In genomic region chr15:57165992-57166391, GRCh38 we compare ENCODE assay signal across 15 cellular contexts.
DNase-seq lines count a peak whose midpoint lies in the region; ATAC-seq and TF ChIP-seq lines count a peak whose summit lies in the region.
"Had no signal": no experiment of that assay in that cellular context is flagged by ENCODE, and none has a peak within 500 bp of the region (broad histone marks: within the 10 kb centered on the region; RNA-seq: fewer than 3 reads in every experiment).

No MANE protein-coding gene starts in this region.

- H3K4ac ChIP-seq in H9 (ENCODE audit: low read depth, low read length) = no peak overlapping the region

- no peak overlapping the region for H2AK5ac ChIP-seq in H9 (ENCODE audit: insufficient read length, low read length)

- no peak for TF ChIP-seq CTCF in CD14-positive monocyte (IDR thresholded peaks at IDR 0.05)
- no peak for TF ChIP-seq CTCF in fibroblast of pulmonary artery (IDR thresholded peaks at IDR 0.05; ENCODE audit: low read length, missing control alignments)
- TF ChIP-seq CTCF in progenitor cell of endocrine pancreas (IDR thresholded peaks at IDR 0.05; ENCODE audit: unreplicated experiment) = no peak
- TF ChIP-seq CTCF in BE2C (IDR thresholded peaks at IDR 0.05; ENCODE audit: low read depth, low read length) = no peak
- no peak for TF ChIP-seq CTCF in H9 (conservative IDR thresholded peaks at IDR 0.05)

- no peaks in the 10 kb centered on the region for H3K36me3 ChIP-seq in BE2C

- no peak overlapping the region for H2BK5ac ChIP-seq in H9 (ENCODE audit: insufficient read length, low read length)

- H2BK120ac ChIP-seq in H9 (ENCODE audit: low read depth, low read length, poor library complexity, severe bottlenecking) = no peak overlapping the region

- no peaks in the 10 kb centered on the region for H3K79me1 ChIP-seq in H9 (ENCODE audit: insufficient read depth, low read depth, low read length, poor library complexity, severe bottlenecking)

- intact Hi-C loops in CD14-positive monocyte (cut with micrococcal nuclease) = no loop called here

- H4K5ac ChIP-seq in H9 (ENCODE audit: insufficient read length, low read depth, low read length) = no peak overlapping the region

- no peak overlapping the region for H3K4me2 ChIP-seq in H9 (ENCODE audit: insufficient read depth, insufficient read length, low read length)

- no peak overlapping the region for H2AFZ ChIP-seq in H9 (ENCODE audit: low read length)

- DNase-seq in CD14-positive monocyte (ENCODE audit: low spot score) (peak; percentile 45), fibroblast of pulmonary artery (ENCODE audit: low read depth) (peak; percentile 71), GM03348 (ENCODE audit: low spot score) (no peak), progenitor cell of endocrine pancreas (ENCODE audit: low spot score, unreplicated experiment) (no peak), BE2C (no peak), H9 (no peak)
- DNase-seq: amniotic stem cell; DMS79 treated with DMSO at 0.1 percent for 48 hours; Karpas-422; NCI-H2081; NK-92 treated with Interleukin-12 subunit alpha and Interleukin-12 subunit beta, amount 100 ng/mL, for 24 hours; stimulated activated CD4-positive, alpha-beta T cell treated with anti-CD3 and anti-CD28 coated beads, Interleukin-4, amount 100 ng/mL, for 1 hour; stimulated activated naive B cell treated with anti-CD40 and anti-IgM and Interleukin-4, amounts not matched to agents 10 μg/mL and 1 μg/mL and 100 μg/mL, for 72 hours had no signal

- no peaks in the 10 kb centered on the region for H4K20me1 ChIP-seq in H9 (ENCODE audit: control insufficient read depth, insufficient read depth, insufficient read length)

- no peak overlapping the region for H3T11ph ChIP-seq in H9 (ENCODE audit: low read length)

- H2BK20ac ChIP-seq in H9 (ENCODE audit: low read depth, low read length, poor library complexity, severe bottlenecking) = no peak overlapping the region

- no peak overlapping the region for H3K14ac ChIP-seq in H9 (ENCODE audit: insufficient read depth, low read length)

- H3K4me1 Mint-ChIP-seq in CD14-positive monocyte = peaks cover 20% of the 10 kb centered on the region
- peaks cover 7% of the 10 kb centered on the region for H3K4me1 Mint-ChIP-seq in progenitor cell of endocrine pancreas (ENCODE audit: low read depth)
- peaks cover 8 to 9% of the 10 kb centered on the region in 2 experiments for H3K4me1 Mint-ChIP-seq in H9

- H3K4me3 Mint-ChIP-seq in CD14-positive monocyte (no peak overlapping the region), progenitor cell of endocrine pancreas (ENCODE audit: low read depth) (no peak overlapping the region), H9 (no peak overlapping the region)
- H3K4me3 Mint-ChIP-seq: stimulated activated naive B cell treated with anti-CD40 and anti-IgM and Interleukin-4, amounts not matched to agents 10 μg/mL and 1 μg/mL and 100 μg/mL, for 72 hours had no signal

- H3K79me2 ChIP-seq in H9 (ENCODE audit: insufficient read depth, low read length) = no peaks in the 10 kb centered on the region

- H3K4me3 ChIP-seq in fibroblast of pulmonary artery (replicated peaks; ENCODE audit: low read depth, low read length) (no peak overlapping the region), BE2C (ENCODE audit: low read depth, low read length) (no peak overlapping the region)

- H3K36me3 Mint-ChIP-seq in CD14-positive monocyte (peaks cover 24 to 28% of the 10 kb centered on the region in 2 donors), progenitor cell of endocrine pancreas (ENCODE audit: insufficient read depth) (peaks cover 13% of the 10 kb centered on the region), H9 (ENCODE audit: insufficient read depth in 1 of 3, low read depth in 3 of 3) (peaks cover 3 to 9% (median 4%) of the 10 kb centered on the region in 3 experiments; a peak in 4 of 7 replicates)

- no peak overlapping the region for H2BK12ac ChIP-seq in H9 (ENCODE audit: insufficient read length, low read depth, low read length)

- H3K9me3 Mint-ChIP-seq in CD14-positive monocyte = peaks cover 4 to 15% (median 13%) of the 10 kb centered on the region in 7 donors
- no peaks in the 10 kb centered on the region for H3K9me3 Mint-ChIP-seq in progenitor cell of endocrine pancreas (ENCODE audit: low read depth)
- H3K9me3 Mint-ChIP-seq in H9 = no peaks in the 10 kb centered on the region

- ATAC-seq in GM19463 (IDR thresholded peaks at IDR 0.05; ENCODE audit: unreplicated experiment) (peak; percentile 65), SK-N-SH treated with all-trans-retinoic acid at 6 μM for 48 hours (peak; percentile 56; the same call in 2 of the 3 replicates)
- ATAC-seq: stimulated activated naive B cell treated with anti-CD40 and anti-IgM and Interleukin-4, amounts not matched to agents 10 μg/mL and 1 μg/mL and 100 μg/mL, for 72 hours had no signal

- H3K4me1 ChIP-seq in BE2C (no peaks in the 10 kb centered on the region), H9 (ENCODE audit: insufficient read depth, low read length) (no peaks in the 10 kb centered on the region)

- no peak overlapping the region for H3K27ac ChIP-seq in H9 (ENCODE audit: insufficient read length, low read depth, low read length)

- H3K27ac Mint-ChIP-seq in CD14-positive monocyte (peak overlapping the region in 3 of 7 donors; percentile 11 to 46 (median 33)), progenitor cell of endocrine pancreas (no peak overlapping the region), H9 (no peak overlapping the region)
- H3K27ac Mint-ChIP-seq: stimulated activated naive B cell treated with anti-CD40 and anti-IgM and Interleukin-4, amounts not matched to agents 10 μg/mL and 1 μg/mL and 100 μg/mL, for 72 hours had no signal

- no peak overlapping the region for H4K91ac ChIP-seq in H9 (ENCODE audit: insufficient read length, low read depth, low read length)

- H2BK15ac ChIP-seq in H9 (ENCODE audit: low read depth, low read length) = no peak overlapping the region

- H3K9ac ChIP-seq in H9 (ENCODE audit: extremely low read depth, insufficient read length, low read length) = no peak overlapping the region

- H3K18ac ChIP-seq in H9 (ENCODE audit: insufficient read length, low read depth, low read length) = no peak overlapping the region

- no peaks in the 10 kb centered on the region for H3K23me2 ChIP-seq in H9 (ENCODE audit: insufficient read length, low read depth, low read length, poor library complexity, severe bottlenecking)

- H3K27me3 Mint-ChIP-seq in CD14-positive monocyte (ENCODE audit: low read depth in 3 of 3) = no peaks in the 10 kb centered on the region
- no peaks in the 10 kb centered on the region for H3K27me3 Mint-ChIP-seq in progenitor cell of endocrine pancreas
- H3K27me3 Mint-ChIP-seq in H9 (ENCODE audit: low read depth) = no peaks in the 10 kb centered on the region
- H3K27me3 Mint-ChIP-seq: stimulated activated naive B cell treated with anti-CD40 and anti-IgM and Interleukin-4, amounts not matched to agents 10 μg/mL and 1 μg/mL and 100 μg/mL, for 72 hours had no signal

- WGBS in H9 (ENCODE audit: extremely low coverage, insufficient read length, low lambda C conversion rate) = no CpG with 5 or more reads among the region's 2 CpGs

- H4K8ac ChIP-seq in H9 (replicated peaks; ENCODE audit: insufficient read length, low read depth, low read length) = no peak overlapping the region

- H3K23ac ChIP-seq in H9 (ENCODE audit: insufficient read length, low read depth, low read length) = no peak overlapping the region

- H3K9me3 ChIP-seq in BE2C (no peaks in the 10 kb centered on the region), H9 (ENCODE audit: control insufficient read depth, low read depth, low read length) (no peaks in the 10 kb centered on the region)

- H3K27me3 ChIP-seq in BE2C (no peaks in the 10 kb centered on the region), H9 (ENCODE audit: insufficient read depth, low read length) (no peaks in the 10 kb centered on the region)

- no peak overlapping the region for H3K56ac ChIP-seq in H9 (ENCODE audit: insufficient read length, low read depth, low read length)

TF ChIP-seq in SK-N-SH treated with all-trans-retinoic acid at 6 μM for 48 hours, 23 proteins besides CTCF, POLR2A, EP300 and RAD21 (continues in another document):
- TF ChIP-seq ZNF565 (CRISPR knock-in tag; conservative IDR thresholded peaks at IDR 0.05; ENCODE audit: low read depth) = no peak
- TF ChIP-seq ZFP3 (CRISPR knock-in tag; IDR thresholded peaks at IDR 0.05) = no peak
- no peak for TF ChIP-seq OSR1 (CRISPR knock-in tag; IDR thresholded peaks at IDR 0.05)
- no peak for TF ChIP-seq TSHZ2 (CRISPR knock-in tag; IDR thresholded peaks at IDR 0.05)

Comparison
In these comparisons a context has a peak if more than half of its experiments do, and no peak if none do; other contexts are left out.
1. DNase-seq: peak in CD14-positive monocyte (single experiment) and fibroblast of pulmonary artery (single experiment); none in GM03348 (single experiment), progenitor cell of endocrine pancreas (single experiment), BE2C (single experiment) and H9 (single experiment).